ENCODE assay signal across 14 cellular contexts in genomic region chr12:2627343-2628191, GRCh38.
DNase-seq lines count a peak whose midpoint lies in the region; ATAC-seq and TF ChIP-seq lines count a peak whose summit lies in the region.
"Had no signal": no experiment of that assay in that cellular context is flagged by ENCODE, and none has a peak within 500 bp of the region (broad histone marks: within the 10 kb centered on the region; RNA-seq: fewer than 3 reads in every experiment).

No MANE protein-coding gene starts in this region.

- H3K4me2 ChIP-seq in BLaER1 treated with 17β-estradiol and CSF1 and Interleukin-3, amounts not matched to agents 10 nM and 100 nM = peak overlapping the region; percentile 70 to 92 (median 85)

- peak; percentile 25 for DNase-seq in Daoy (ENCODE audit: low read depth)
- DNase-seq in NCI-H524 (lab: John Stamatoyannopoulos, UW) = peak; percentile 55 to 85
- no peak for DNase-seq in activated effector memory CD4-positive, alpha-beta T cell treated with anti-CD3 and anti-CD28 coated beads, Interleukin-2, amount 50 U/mL, for 16 hours
- DNase-seq in GM10248 (ENCODE audit: extremely low spot score) = no peak
- DNase-seq in MV-4-11 (lab: John Stamatoyannopoulos, UW) = no peak
- DNase-seq in stimulated activated naive CD8-positive, alpha-beta T cell treated with anti-CD3 and anti-CD28 coated beads, Interleukin-15, amount 100 ng/mL, for 72 hours = no peak
- DNase-seq: activated B cell treated with CpG ODN at 0.5 μM for 24 hours, amniotic stem cell, C1 segment of cervical spinal cord, cortex of kidney, esophagus squamous epithelium had no signal

- peaks cover 11 to 54% (median 42%) of the 10 kb centered on the region in 10 experiments for H3K4me1 ChIP-seq in BLaER1 treated with 17β-estradiol and CSF1 and Interleukin-3, amounts not matched to agents 10 nM and 100 nM

- H3K27ac ChIP-seq in BLaER1 treated with 17β-estradiol and CSF1 and Interleukin-3, amounts not matched to agents 10 nM and 100 nM = peak overlapping the region in 8 of 11 experiments; percentile 11 to 66 (median 45); a peak in 14 of 22 replicates
- H3K27ac ChIP-seq: esophagus squamous epithelium had no signal

- no peaks in the 10 kb centered on the region for H4K20me1 ChIP-seq in BLaER1 treated with 17β-estradiol and CSF1 and Interleukin-3, amounts not matched to agents 10 nM and 100 nM

- H3K9ac ChIP-seq in BLaER1 treated with 17β-estradiol and CSF1 and Interleukin-3, amounts not matched to agents 10 nM and 100 nM = peak overlapping the region in 10 of 11 experiments; percentile 25 to 63 (median 44); a peak in 15 of 22 replicates

- peak overlapping the region in 1 of 2 donors; percentile 23 for H3K27ac Mint-ChIP-seq in stimulated activated naive CD8-positive, alpha-beta T cell treated with anti-CD3 and anti-CD28 coated beads, Interleukin-15, amount 100 ng/mL, for 72 hours
- H3K27ac Mint-ChIP-seq: activated B cell treated with CpG ODN at 0.5 μM for 24 hours had no signal

- no peak for TF ChIP-seq CTCF in GM10248 (IDR thresholded peaks at IDR 0.05; ENCODE audit: control extremely low read depth, extremely low read depth, low read depth, missing control alignments)

- POLR2A ChIA-PET in GM10248 (lab: Yijun Ruan, JAX) = no interaction called here

- H3K4me1 Mint-ChIP-seq in stimulated activated naive CD8-positive, alpha-beta T cell treated with anti-CD3 and anti-CD28 coated beads, Interleukin-15, amount 100 ng/mL, for 72 hours = peaks cover 7% of the 10 kb centered on the region

- peak overlapping the region in 7 of 10 experiments; percentile 12 to 46 (median 19); a peak in 7 of 20 replicates for H3K4me3 ChIP-seq in BLaER1 treated with 17β-estradiol and CSF1 and Interleukin-3, amounts not matched to agents 10 nM and 100 nM
- H3K4me3 ChIP-seq: esophagus squamous epithelium, lung had no signal

- H3K4me3 Mint-ChIP-seq in stimulated activated naive CD8-positive, alpha-beta T cell treated with anti-CD3 and anti-CD28 coated beads, Interleukin-15, amount 100 ng/mL, for 72 hours = no peak overlapping the region
- H3K4me3 Mint-ChIP-seq: activated B cell treated with CpG ODN at 0.5 μM for 24 hours had no signal

- CTCF ChIA-PET in GM10248 (lab: Yijun Ruan, JAX) = no interaction called here

- H3K9me3 Mint-ChIP-seq in stimulated activated naive CD8-positive, alpha-beta T cell treated with anti-CD3 and anti-CD28 coated beads, Interleukin-15, amount 100 ng/mL, for 72 hours = no peaks in the 10 kb centered on the region
- H3K9me3 Mint-ChIP-seq: activated B cell treated with CpG ODN at 0.5 μM for 24 hours had no signal

- no peaks in the 10 kb centered on the region; a peak in 1 of 22 replicates for H3K27me3 ChIP-seq in BLaER1 treated with 17β-estradiol and CSF1 and Interleukin-3, amounts not matched to agents 10 nM and 100 nM

- no peaks in the 10 kb centered on the region for H3K9me3 ChIP-seq in BLaER1 treated with 17β-estradiol and CSF1 and Interleukin-3, amounts not matched to agents 10 nM and 100 nM (replicated peaks in 1 of 11)
- H3K9me3 ChIP-seq: esophagus squamous epithelium had no signal

- ATAC-seq in esophagus mucosa = peak; percentile 34
- ATAC-seq in stimulated activated naive CD8-positive, alpha-beta T cell treated with anti-CD3 and anti-CD28 coated beads, Interleukin-15, amount 100 ng/mL, for 72 hours = no peak

- peaks cover 46% of the 10 kb centered on the region for H3K27me3 Mint-ChIP-seq in stimulated activated naive CD8-positive, alpha-beta T cell treated with anti-CD3 and anti-CD28 coated beads, Interleukin-15, amount 100 ng/mL, for 72 hours

- H3K36me3 ChIP-seq in BLaER1 treated with 17β-estradiol and CSF1 and Interleukin-3, amounts not matched to agents 10 nM and 100 nM = no peaks in the 10 kb centered on the region
- H3K36me3 ChIP-seq: esophagus squamous epithelium had no signal

Comparison
In these comparisons a context has a peak if more than half of its experiments do, and no peak if none do; other contexts are left out.
1. DNase-seq: peak in Daoy (single experiment) and NCI-H524 (2 of 2); none in activated effector memory CD4-positive, alpha-beta T cell treated with anti-CD3 and anti-CD28 coated beads, Interleukin-2, amount 50 U/mL, for 16 hours (single experiment), GM10248 (single experiment), MV-4-11 (single experiment) and stimulated activated naive CD8-positive, alpha-beta T cell treated with anti-CD3 and anti-CD28 coated beads, Interleukin-15, amount 100 ng/mL, for 72 hours (0 of 2).